Comparison of ENCODE assay signal across 8 cellular contexts in genomic region chr20:50191566-50192363, GRCh38. TPM values are rescaled to one million over a fixed set of nuclear protein-coding genes. Genes with fewer than 3 reads are reported as not detected.
DNase-seq lines count a peak whose midpoint lies in the region; ATAC-seq and TF ChIP-seq lines count a peak whose summit lies in the region.

No MANE protein-coding gene starts in this region.

- no peak overlapping the region for H2BK5ac ChIP-seq in neuronal stem cell (ENCODE audit: low read length)

- peak overlapping the region; percentile 84 for H3K18ac ChIP-seq in neuronal stem cell (ENCODE audit: low read length)

- peak; percentile 33 to 88 (median 69) for TF ChIP-seq CTCF in upper lobe of left lung (IDR thresholded peaks at IDR 0.05)

- peaks cover 1% of the 10 kb centered on the region for H3K79me1 ChIP-seq in neuronal stem cell (ENCODE audit: low read depth, low read length)

- no peak overlapping the region for H2BK120ac ChIP-seq in neuronal stem cell (ENCODE audit: low read depth, low read length)

- H3K4ac ChIP-seq in neuronal stem cell (ENCODE audit: low read length): no peak overlapping the region

- DNase-seq in NCI-H2081 (lab: John Stamatoyannopoulos, UW): peak; percentile 45 to 56
- no peak for DNase-seq in NCI-H2081 treated with DMSO at 0.1 percent for 48 hours (lab: John Stamatoyannopoulos, UW)
- DNase-seq in NT2/D1 (ENCODE audit: low read depth, low spot score): no peak
- peak; percentile 74 to 77 for DNase-seq in activated T-cell treated with anti-CD3 and anti-CD28 coated beads, Interleukin-2, amount 50 U/mL, for 48 hours
- DNase-seq in fibroblast of peridontal ligament (ENCODE audit: extremely low read depth): peak; percentile 30
- peak; percentile 54 for DNase-seq in neuronal stem cell (ENCODE audit: low spot score)
- peak; percentile 43 to 94 for DNase-seq in upper lobe of left lung

- H3K4me2 ChIP-seq in neuronal stem cell (ENCODE audit: insufficient read depth, low read length, poor library complexity, severe bottlenecking): peak overlapping the region; percentile 99

- no peak for TF ChIP-seq EP300 in upper lobe of left lung (IDR thresholded peaks at IDR 0.05)

- H4K8ac ChIP-seq in neuronal stem cell (ENCODE audit: low read depth, low read length): no peak overlapping the region

- TF ChIP-seq POLR2A in upper lobe of left lung (IDR thresholded peaks at IDR 0.05): peak in 3 of 4 donors; percentile 58 to 77 (median 63)

- peak overlapping the region; percentile 95 for H3K4me3 ChIP-seq in NT2/D1 (ENCODE audit: insufficient read length, low read depth)
- peak overlapping the region; percentile 69 to 83 for H3K4me3 ChIP-seq in neuronal stem cell (ENCODE audit: low read length in 2 of 2)
- H3K4me3 ChIP-seq in upper lobe of left lung: peak overlapping the region; percentile 60 to 94 (median 76)

- H3K9me3 ChIP-seq in NT2/D1 (ENCODE audit: insufficient read depth, low read length) (no peaks in the 10 kb centered on the region), neuronal stem cell (replicated peaks in 1 of 2; ENCODE audit: control insufficient read depth in 2 of 2, insufficient read depth in 1 of 2, low read depth in 1 of 2, low read length in 2 of 2) (peaks cover 0 to 2% of the 10 kb centered on the region in 2 donors), upper lobe of left lung (no peaks in the 10 kb centered on the region)

- no peaks in the 10 kb centered on the region for H3K27me3 ChIP-seq in NT2/D1 (ENCODE audit: insufficient read depth, insufficient read length)
- peaks cover 0 to 30% (median 3%) of the 10 kb centered on the region in 3 experiments for H3K27me3 ChIP-seq in neuronal stem cell (ENCODE audit: control insufficient read depth in 3 of 3, insufficient read depth in 3 of 3, low read depth in 1 of 3, low read length in 3 of 3)
- no peaks in the 10 kb centered on the region for H3K27me3 ChIP-seq in upper lobe of left lung

- WGBS in neuronal stem cell (ENCODE audit: extremely low coverage in 2 of 2, insufficient read length in 2 of 2, insufficient replicate concordance in 1 of 2), 2 donors: no CpG with 5 or more reads among the region's 93 CpGs
- WGBS in upper lobe of left lung, 2 donors: 0 to 1% methylated on average over 36 to 45 of the region's 93 CpGs

- H3K27ac ChIP-seq in neuronal stem cell (replicated peaks; ENCODE audit: low read length) (no peak overlapping the region), upper lobe of left lung (peak overlapping the region; percentile 98 to 100 (median 100))

- ATAC-seq in HG02973 (IDR thresholded peaks at IDR 0.05; ENCODE audit: unreplicated experiment): peak; percentile 16
- peak in 1 of 2 donors; percentile 18 for ATAC-seq in upper lobe of left lung (ENCODE audit: low FRiP score in 2 of 2)

- H4K91ac ChIP-seq in neuronal stem cell (ENCODE audit: low read depth, low read length, poor library complexity): no peak overlapping the region

- H3K4me1 ChIP-seq in NT2/D1 (ENCODE audit: insufficient read depth, insufficient read length): peaks cover 28% of the 10 kb centered on the region
- H3K4me1 ChIP-seq in neuronal stem cell (ENCODE audit: control insufficient read depth in 2 of 2, insufficient read depth in 1 of 2, low read depth in 1 of 2, low read length in 2 of 2): peaks cover 10 to 13% of the 10 kb centered on the region in 2 donors
- peaks cover 34 to 45% (median 42%) of the 10 kb centered on the region in 4 donors for H3K4me1 ChIP-seq in upper lobe of left lung

- H3K14ac ChIP-seq in neuronal stem cell (ENCODE audit: low read length): peak overlapping the region; percentile 63

- H3K9ac ChIP-seq in NT2/D1 (ENCODE audit: insufficient read length, low read depth) (peak overlapping the region; percentile 98), neuronal stem cell (ENCODE audit: low read depth, low read length, poor library complexity) (peak overlapping the region; percentile 89)

- peaks cover 20% of the 10 kb centered on the region for H3K36me3 ChIP-seq in NT2/D1 (ENCODE audit: insufficient read depth, insufficient read length, low read length)
- H3K36me3 ChIP-seq in neuronal stem cell (replicated peaks in 1 of 2; ENCODE audit: control insufficient read depth in 2 of 2, insufficient read depth in 2 of 2, low read length in 2 of 2): no peaks in the 10 kb centered on the region
- peaks cover 0 to 46% (median 14%) of the 10 kb centered on the region in 4 donors for H3K36me3 ChIP-seq in upper lobe of left lung

- peak overlapping the region; percentile 40 for H2AK5ac ChIP-seq in neuronal stem cell (ENCODE audit: low read depth, low read length)

- peak overlapping the region; percentile 96 for H2AFZ ChIP-seq in neuronal stem cell (ENCODE audit: low read length)

- H3K23ac ChIP-seq in neuronal stem cell (ENCODE audit: low read depth, low read length, poor library complexity): peak overlapping the region; percentile 90

- peak overlapping the region; percentile 56 for H2BK15ac ChIP-seq in neuronal stem cell (ENCODE audit: low read length)

- H2BK12ac ChIP-seq in neuronal stem cell (ENCODE audit: low read length): no peak overlapping the region

RNA-seq across cellular contexts. Expression of gene CEBPB, which starts 1.1 kb away (rescaled TPM):
- 3.2 TPM for polyA plus RNA-seq in neuronal stem cell (2013, experiment 1 of 2)
- polyA plus RNA-seq in neuronal stem cell (2013, experiment 2 of 2): 3.2 TPM
- 100 to 1,000 TPM; 161 to 411 (median 292) TPM for total RNA-seq in upper lobe of left lung

RNA-seq across cellular contexts. Expression of gene PEDS1, which starts 38.2 kb away (rescaled TPM):
- polyA plus RNA-seq in neuronal stem cell (2013, experiment 1 of 2): 29.7 TPM
- 29.3 TPM for polyA plus RNA-seq in neuronal stem cell (2013, experiment 2 of 2)
- total RNA-seq in upper lobe of left lung: 10 to 100 TPM; 30.4 to 59.3 (median 34.2) TPM

Comparison
In these comparisons a context has a peak if more than half of its experiments do, and no peak if none do; other contexts are left out.
1. DNase-seq: peak in NCI-H2081 (2 of 2), activated T-cell treated with anti-CD3 and anti-CD28 coated beads, Interleukin-2, amount 50 U/mL, for 48 hours (2 of 2), fibroblast of peridontal ligament (single experiment), neuronal stem cell (single experiment) and upper lobe of left lung (2 of 2); none in NCI-H2081 treated with DMSO at 0.1 percent for 48 hours (single experiment) and NT2/D1 (single experiment).
2. Peak in every context shown above with its lines, with median percentiles within 50 percentile points of each other: H3K4me3 ChIP-seq.